27 cellular contexts compared by ENCODE assay signal in the genomic region with DNA sequence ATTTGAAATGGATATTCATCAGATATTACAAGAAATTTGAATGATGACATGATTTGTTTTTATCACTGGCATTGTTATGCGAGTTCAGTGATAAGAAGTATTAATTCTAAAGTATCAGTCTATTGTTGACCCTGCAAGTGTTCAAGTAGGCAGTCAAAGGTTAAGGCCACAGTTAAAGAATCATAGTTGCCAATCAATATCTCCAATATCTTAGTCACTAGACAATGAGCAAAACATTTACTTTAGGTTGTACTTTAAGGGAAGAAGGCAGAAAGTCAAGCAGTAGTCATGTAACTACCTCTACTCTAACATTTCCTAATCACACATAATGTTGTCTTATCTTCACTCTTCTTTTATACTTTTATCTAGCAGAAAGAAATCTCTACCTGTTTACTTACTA.
"Had no signal": no experiment of that assay in that cellular context is flagged by ENCODE, and none has a peak within 500 bp of the region (broad histone marks: within the 10 kb centered on the region; RNA-seq: fewer than 3 reads in every experiment).

No MANE protein-coding gene starts in this region.

- FAIRE-seq: colon, endometrium, endothelial cell of umbilical vein had no signal

- H3K4me1 ChIP-seq: colonic mucosa, esophagus muscularis mucosa, esophagus squamous epithelium, foreskin keratinocyte, gastrocnemius medialis, gastroesophageal sphincter had no signal

- DNase-seq: colonic mucosa; cortex of kidney; dermis blood vessel endothelial cell; dorsolateral prefrontal cortex; effector CD4-positive, alpha-beta T cell; effector CD8-positive, alpha-beta T cell; effector memory CD4-positive, alpha-beta T cell; effector memory CD8-positive, alpha-beta T cell; erythroblast; esophagus squamous epithelium; foreskin fibroblast; foreskin keratinocyte; foreskin melanocyte; gastrocnemius medialis; glutamatergic neuron; head of caudate nucleus; heart left ventricle; heart right ventricle had no signal

- H3K27me3 ChIP-seq: colonic mucosa, dorsolateral prefrontal cortex, esophagus muscularis mucosa, esophagus squamous epithelium, foreskin keratinocyte, gastrocnemius medialis, gastroesophageal sphincter, heart left ventricle, heart right ventricle had no signal

- H3K27ac Mint-ChIP-seq: dendritic cell treated with granulocyte-macrophage colony-stimulating factor and Interleukin-4, amounts not matched to agents 40 ng/mL and 50 ng/mL, for 4 days; effector memory CD8-positive, alpha-beta T cell had no signal

- H3K27me3 Mint-ChIP-seq: dendritic cell treated with granulocyte-macrophage colony-stimulating factor and Interleukin-4, amounts not matched to agents 40 ng/mL and 50 ng/mL, for 4 days; effector memory CD8-positive, alpha-beta T cell had no signal

- ATAC-seq: effector memory CD8-positive, alpha-beta T cell; esophagus mucosa; foreskin keratinocyte; gastrocnemius medialis; gastroesophageal sphincter; heart left ventricle; heart right ventricle had no signal

- H3K4me3 ChIP-seq: colonic mucosa, coronary artery, dorsolateral prefrontal cortex, esophagus muscularis mucosa, esophagus squamous epithelium, gastrocnemius medialis, gastroesophageal sphincter, heart left ventricle, heart right ventricle had no signal

- H3K4me3 Mint-ChIP-seq: dendritic cell treated with granulocyte-macrophage colony-stimulating factor and Interleukin-4, amounts not matched to agents 40 ng/mL and 50 ng/mL, for 4 days; effector memory CD8-positive, alpha-beta T cell had no signal

- H3K27ac ChIP-seq: colonic mucosa, coronary artery, dorsolateral prefrontal cortex, epithelial cell of prostate, esophagus muscularis mucosa, esophagus squamous epithelium, foreskin keratinocyte, gastrocnemius medialis, gastroesophageal sphincter, heart left ventricle, heart right ventricle had no signal

- H3K9me3 ChIP-seq: colonic mucosa, esophagus squamous epithelium, gastrocnemius medialis, gastroesophageal sphincter had no signal

- H3K36me3 ChIP-seq: colonic mucosa, esophagus muscularis mucosa, esophagus squamous epithelium, gastrocnemius medialis, gastroesophageal sphincter, heart left ventricle, heart right ventricle had no signal
